24 cellular contexts compared by ENCODE assay signal in genomic region chr11:116190206-116190605, GRCh38.
DNase-seq lines count a peak whose midpoint lies in the region; ATAC-seq and TF ChIP-seq lines count a peak whose summit lies in the region.
"Had no signal": no experiment of that assay in that cellular context is flagged by ENCODE, and none has a peak within 500 bp of the region (broad histone marks: within the 10 kb centered on the region; RNA-seq: fewer than 3 reads in every experiment).

No MANE protein-coding gene starts in this region.

- H3K4me3 Mint-ChIP-seq in nephron, result peak overlapping the region; percentile 4 to 35 (median 12)
- H3K4me3 Mint-ChIP-seq in CD4-positive, alpha-beta T cell, result no peak overlapping the region
- H3K4me3 Mint-ChIP-seq: T-cell had no signal

- H3K27ac ChIP-seq in spleen (no peak overlapping the region), ascending aorta (no peak overlapping the region)
- no peak overlapping the region for H3K27ac ChIP-seq in CD4-positive, alpha-beta T cell (ENCODE audit: low read depth, low read length)
- H3K27ac ChIP-seq: BLaER1 treated with 17β-estradiol and CSF1 and Interleukin-3, amounts not matched to agents 10 nM and 100 nM; RWPE1 had no signal

- TF ChIP-seq POLR2A in spleen (IDR thresholded peaks at IDR 0.05), result no peak

- intact Hi-C loops in spleen (cut with DNase I; ENCODE audit: low total_unique reads) (no loop called here), ascending aorta (cut with DNase I) (no loop called here)
- intact Hi-C loops in CD4-positive, alpha-beta T cell (cut with DNase I, micrococcal nuclease), result no loop called here

- TF ChIP-seq CTCF in nephron (IDR thresholded peaks at IDR 0.05; ENCODE audit: unreplicated experiment in 3 of 3), result no peak
- no peak for TF ChIP-seq CTCF in spleen (IDR thresholded peaks at IDR 0.05 in 8 of 11, conservative IDR thresholded peaks at IDR 0.05 in 3 of 11)
- TF ChIP-seq CTCF in CD4-positive, alpha-beta T cell (IDR thresholded peaks at IDR 0.05), result no peak
- TF ChIP-seq CTCF in ascending aorta (IDR thresholded peaks at IDR 0.05), result no peak

- no peaks in the 10 kb centered on the region for H3K9me3 Mint-ChIP-seq in nephron
- H3K9me3 Mint-ChIP-seq in CD4-positive, alpha-beta T cell, result no peaks in the 10 kb centered on the region

- H3K9me3 ChIP-seq in spleen (no peaks in the 10 kb centered on the region), ascending aorta (no peaks in the 10 kb centered on the region)
- no peaks in the 10 kb centered on the region for H3K9me3 ChIP-seq in CD4-positive, alpha-beta T cell (ENCODE audit: control insufficient read depth, low read length)

- CTCF ChIA-PET in CD4-positive, alpha-beta T cell (lab: Charles Lee), result no interaction called here

- 86 to 98% (median 95%) methylated on average over 3 of the region's 3 CpGs for WGBS in spleen, 5 donors

- peaks cover 4% of the 10 kb centered on the region for H3K27me3 Mint-ChIP-seq in nephron (ENCODE audit: low read depth)
- peaks cover 60% of the 10 kb centered on the region for H3K27me3 Mint-ChIP-seq in CD4-positive, alpha-beta T cell

- no peak for ATAC-seq in CD4-positive, alpha-beta T cell (ENCODE audit: poor library complexity)
- ATAC-seq: K562, Panc1, T-cell had no signal

- peaks cover 0 to 17% (median 0%) of the 10 kb centered on the region in 6 donors for H3K4me1 ChIP-seq in spleen
- H3K4me1 ChIP-seq in ascending aorta, result peaks cover 0 to 4% of the 10 kb centered on the region in 2 donors
- H3K4me1 ChIP-seq: BLaER1 treated with 17β-estradiol and CSF1 and Interleukin-3, amounts not matched to agents 10 nM and 100 nM had no signal

- H3K4me3 ChIP-seq in spleen (no peak overlapping the region), ascending aorta (no peak overlapping the region)
- H3K4me3 ChIP-seq: BLaER1 treated with 17β-estradiol and CSF1 and Interleukin-3, amounts not matched to agents 10 nM and 100 nM; K562 had no signal

- peak; percentile 8 for DNase-seq in NCI-H2196 (lab: John Stamatoyannopoulos, UW; ENCODE audit: unreplicated experiment)
- no peak for DNase-seq in NCI-H2196 treated with DMSO at 0.1 percent for 48 hours (lab: John Stamatoyannopoulos, UW; ENCODE audit: unreplicated experiment)
- DNase-seq in NCI-H69 (lab: John Stamatoyannopoulos, UW), result peak; percentile 24
- peak; percentile 53 for DNase-seq in spleen
- no peak for DNase-seq in CD4-positive, alpha-beta T cell
- no peak for DNase-seq in ascending aorta (ENCODE audit: low spot score in 2 of 2)
- DNase-seq in MV-4-11 (lab: John Stamatoyannopoulos, UW), result no peak
- DNase-seq: AML-193; CD4-positive, alpha-beta memory T cell; DMS 273 treated with DMSO at 0.1 percent for 48 hours; DND-41; Kasumi-1; NCI-H1105; NCI-H1436 treated with DMSO at 0.1 percent for 48 hours; NCI-H2029; NCI-H446 treated with DMSO at 0.1 percent for 48 hours; NCI-H526; SHP77; T-cell had no signal

- H3K27me3 ChIP-seq in spleen (replicated peaks in 1 of 7), result peaks cover 0 to 53% (median 5%) of the 10 kb centered on the region in 7 donors
- H3K27me3 ChIP-seq in CD4-positive, alpha-beta T cell (ENCODE audit: control insufficient read depth, insufficient read depth, low read length), result peaks cover 37% of the 10 kb centered on the region
- no peaks in the 10 kb centered on the region for H3K27me3 ChIP-seq in ascending aorta

- H3K36me3 ChIP-seq in spleen (no peaks in the 10 kb centered on the region), ascending aorta (no peaks in the 10 kb centered on the region)
- H3K36me3 ChIP-seq: BLaER1 treated with 17β-estradiol and CSF1 and Interleukin-3, amounts not matched to agents 10 nM and 100 nM had no signal

- H3K27ac Mint-ChIP-seq in nephron, result peak overlapping the region; percentile 81 to 84 (median 83)
- no peak overlapping the region for H3K27ac Mint-ChIP-seq in CD4-positive, alpha-beta T cell
- H3K27ac Mint-ChIP-seq: CD4-positive, alpha-beta memory T cell; T-cell had no signal

- POLR2A ChIA-PET in CD4-positive, alpha-beta T cell (lab: Charles Lee), result no interaction called here

- peaks cover 37% of the 10 kb centered on the region for H3K4me1 Mint-ChIP-seq in nephron
- no peaks in the 10 kb centered on the region for H3K4me1 Mint-ChIP-seq in CD4-positive, alpha-beta T cell (ENCODE audit: low read depth)

- no peaks in the 10 kb centered on the region for H3K36me3 Mint-ChIP-seq in nephron (ENCODE audit: low read depth)
- H3K36me3 Mint-ChIP-seq in CD4-positive, alpha-beta T cell (ENCODE audit: low read depth), result no peaks in the 10 kb centered on the region
- H3K36me3 Mint-ChIP-seq: CD4-positive, alpha-beta memory T cell; T-cell had no signal

Comparison
In these comparisons a context has a peak if more than half of its experiments do, and no peak if none do; other contexts are left out.
1. DNase-seq: peak in NCI-H2196 (single experiment), NCI-H69 (single experiment) and spleen (single experiment); none in NCI-H2196 treated with DMSO at 0.1 percent for 48 hours (single experiment), CD4-positive, alpha-beta T cell (0 of 10), ascending aorta (0 of 2) and MV-4-11 (single experiment).